22 cellular contexts compared by ENCODE assay signal in the genomic region with DNA sequence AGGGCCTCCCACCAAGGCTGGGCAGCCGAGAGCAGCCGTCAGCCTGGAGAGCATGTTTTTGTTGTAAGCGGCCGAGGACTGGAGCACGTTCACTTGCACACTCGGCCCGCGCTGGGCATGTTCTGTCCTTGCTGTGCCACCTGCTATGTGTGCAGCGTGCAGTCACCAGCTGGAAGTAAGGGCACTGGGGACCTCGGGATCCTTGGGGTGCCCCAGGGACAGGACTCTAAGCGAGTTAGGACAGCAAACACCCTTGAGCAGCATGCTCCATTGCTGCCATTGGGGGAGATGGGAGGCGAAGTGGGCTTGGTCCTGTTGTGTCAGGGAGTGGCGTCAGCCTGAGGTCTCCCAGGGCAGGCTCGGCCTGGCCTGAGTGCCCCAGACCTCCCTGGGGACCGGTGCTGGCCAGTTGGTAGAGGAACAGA. TPM values are rescaled to one million over a fixed set of nuclear protein-coding genes. Genes with fewer than 3 reads are reported as not detected.
A peak's percentile ranks its signal among the peaks of the same experiment; 100 is the strongest.
DNase-seq lines count a peak whose midpoint lies in the region; ATAC-seq and TF ChIP-seq lines count a peak whose summit lies in the region.
"Had no signal": no experiment of that assay in that cellular context is flagged by ENCODE, and none has a peak within 500 bp of the region (broad histone marks: within the 10 kb centered on the region; RNA-seq: fewer than 3 reads in every experiment).

No MANE protein-coding gene starts in this region.

- H3K36me3 ChIP-seq in left ventricle myocardium inferior (peaks cover 40% of the 10 kb centered on the region), left lung (peaks cover 0 to 92% of the 10 kb centered on the region in 2 donors), thyroid gland (no peaks in the 10 kb centered on the region)
- H3K36me3 ChIP-seq: uterus had no signal

- H3K27ac ChIP-seq in left ventricle myocardium inferior (replicated peaks), result no peak overlapping the region
- H3K27ac ChIP-seq in left lung, result no peak overlapping the region
- H3K27ac ChIP-seq in thyroid gland, result peak overlapping the region in 2 of 3 donors; percentile 85 to 86
- H3K27ac ChIP-seq: body of pancreas, HL-60 had no signal

- ATAC-seq in left cardiac atrium (peak in 1 of 2 donors; percentile 31), left lung (no peak), HG03571 (IDR thresholded peaks at IDR 0.05; ENCODE audit: unreplicated experiment) (no peak)
- ATAC-seq: body of pancreas; left colon; stimulated activated naive CD8-positive, alpha-beta T cell treated with anti-CD3 and anti-CD28 coated beads, Interleukin-15, amount 100 ng/mL, for 72 hours had no signal

- H3K4me3 ChIP-seq in left ventricle myocardium inferior (no peak overlapping the region), left lung (no peak overlapping the region), thyroid gland (replicated peaks in 1 of 3) (no peak overlapping the region)
- H3K4me3 ChIP-seq: body of pancreas, right atrium auricular region, uterus had no signal

- no peak for TF ChIP-seq CTCF in left ventricle myocardium inferior (IDR thresholded peaks at IDR 0.05; ENCODE audit: borderline replicate concordance)
- no peak for TF ChIP-seq CTCF in left lung (IDR thresholded peaks at IDR 0.05)
- TF ChIP-seq CTCF in thyroid gland (IDR thresholded peaks at IDR 0.05), result no peak

- H3K4me1 ChIP-seq in left ventricle myocardium inferior (peaks cover 40% of the 10 kb centered on the region), left lung (peaks cover 0 to 2% of the 10 kb centered on the region in 2 donors), thyroid gland (peaks cover 22 to 24% of the 10 kb centered on the region in 2 donors)

- intact Hi-C loops in left cardiac atrium (cut with DNase I), result no loop called here
- intact Hi-C loops in left ventricle myocardium inferior (cut with micrococcal nuclease), result no loop called here
- intact Hi-C loops in left lung (cut with DNase I), result no loop called here
- intact Hi-C loops in thyroid gland (cut with DNase I), result no loop called here

- peak; percentile 25 for DNase-seq in left cardiac atrium
- DNase-seq in left ventricle myocardium inferior, result no peak
- peak; percentile 39 for DNase-seq in activated CD8-positive, alpha-beta memory T cell treated with anti-CD3 and anti-CD28 coated beads, Interleukin-2, amount 50 U/mL, for 48 hours
- peak; percentile 27 to 68 for DNase-seq in left lung
- peak; percentile 44 to 52 for DNase-seq in thyroid gland
- DNase-seq in UCSD-AML1 (lab: John Stamatoyannopoulos, UW; ENCODE audit: unreplicated experiment), result no peak
- DNase-seq in germinal center (ENCODE audit: low spot score), result no peak
- DNase-seq: activated CD4-positive, alpha-beta T cell treated with anti-CD3 and anti-CD28 coated beads, Interleukin-2, amount 50 U/mL, for 48 hours; activated gamma-delta T cell treated with Interleukin-2 at 50 U/mL for 16 hours; foreskin melanocyte; left colon; MM.1S; NCI-H1694 treated with DMSO at 0.1 percent for 48 hours; NCI-H345; NK-92 treated with Interleukin-12 subunit alpha and Interleukin-12 subunit beta, amount 100 ng/mL, for 24 hours; stimulated activated naive CD8-positive, alpha-beta T cell treated with anti-CD3 and anti-CD28 coated beads, Interleukin-15, amount 100 ng/mL, for 72 hours; SW 1271 had no signal

- TF ChIP-seq POLR2A in thyroid gland (IDR thresholded peaks at IDR 0.05), result no peak

- H3K27me3 ChIP-seq in left ventricle myocardium inferior (ENCODE audit: low read depth) (no peaks in the 10 kb centered on the region), left lung (no peaks in the 10 kb centered on the region), thyroid gland (no peaks in the 10 kb centered on the region)
- H3K27me3 ChIP-seq: body of pancreas, right atrium auricular region, uterus had no signal

- WGBS in thyroid gland, 2 donors, result 64 to 73% methylated on average over 15 of the region's 15 CpGs

- H3K9me3 ChIP-seq in left ventricle myocardium inferior (replicated peaks), result no peaks in the 10 kb centered on the region
- H3K9me3 ChIP-seq in left lung, result no peaks in the 10 kb centered on the region
- H3K9me3 ChIP-seq in thyroid gland, result no peaks in the 10 kb centered on the region
- H3K9me3 ChIP-seq: body of pancreas, right atrium auricular region, uterus had no signal

RNA-seq across cellular contexts. Expression of a gene that starts 18.6 kb away (rescaled TPM):
- 10 to 100 TPM; 73.6 to 90.6 TPM for total RNA-seq in left cardiac atrium
- 126 TPM for total RNA-seq in left ventricle myocardium inferior
- total RNA-seq in left lung, result 100 to 1,000 TPM; 147 to 163 TPM
- total RNA-seq in thyroid gland, result 100 to 1,000 TPM in 2 of 4 donors, 10 to 100 TPM in 2; 76.6 to 113 (median 93.4) TPM

RNA-seq across cellular contexts. Expression of a gene that starts 24.0 kb away (rescaled TPM):
- total RNA-seq in left cardiac atrium (1 to 10 TPM; 3.7 to 4.4 TPM), left ventricle myocardium inferior (11.2 TPM), left lung (1 to 10 TPM; 6.5 to 9.1 TPM), thyroid gland (10 to 100 TPM; 16.9 to 33.0 (median 24.4) TPM)

Comparison
In these comparisons a context has a peak if more than half of its experiments do, and no peak if none do; other contexts are left out.
1. DNase-seq: peak in left cardiac atrium (single experiment), activated CD8-positive, alpha-beta memory T cell treated with anti-CD3 and anti-CD28 coated beads, Interleukin-2, amount 50 U/mL, for 48 hours (single experiment), left lung (2 of 2) and thyroid gland (2 of 2); none in left ventricle myocardium inferior (single experiment), UCSD-AML1 (single experiment) and germinal center (single experiment).
2. H3K27ac ChIP-seq: peak in thyroid gland (2 of 3); none in left ventricle myocardium inferior (single experiment) and left lung (0 of 2).